ENCODE assay signal across 16 cellular contexts in the genomic region with DNA sequence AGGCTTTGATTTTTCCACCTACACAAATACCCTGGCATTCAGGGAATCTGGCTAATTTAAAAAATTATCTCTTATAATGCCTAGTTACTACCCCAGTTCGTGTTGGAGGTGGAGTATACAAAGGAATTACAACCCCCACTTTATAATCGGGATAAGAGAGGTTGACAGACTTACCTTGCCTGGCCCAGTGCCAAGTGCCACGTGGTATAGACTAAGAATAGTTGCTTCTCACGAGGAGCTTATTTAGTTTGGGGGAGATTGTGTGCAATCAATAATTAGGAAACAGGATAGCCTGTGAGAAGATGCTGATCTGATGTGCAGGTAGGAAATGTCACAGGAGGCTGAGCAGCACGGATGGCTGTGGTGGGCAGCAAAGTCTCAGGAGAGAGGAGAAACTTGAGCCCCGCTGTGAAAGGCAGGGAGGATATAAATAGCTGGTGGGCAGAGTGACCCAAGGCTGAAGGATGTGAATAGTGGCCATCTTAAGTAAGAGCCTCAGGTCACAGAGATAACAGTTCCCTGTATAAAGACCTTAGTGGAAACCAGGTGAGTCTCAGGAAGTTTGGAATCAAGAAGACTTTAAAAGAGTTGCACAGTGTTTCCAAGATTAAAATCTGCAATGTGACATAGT. TPM values are rescaled to one million over a fixed set of nuclear protein-coding genes. Genes with fewer than 3 reads are reported as not detected.
DNase-seq lines count a peak whose midpoint lies in the region; ATAC-seq and TF ChIP-seq lines count a peak whose summit lies in the region.
"Had no signal": no experiment of that assay in that cellular context is flagged by ENCODE, and none has a peak within 500 bp of the region (broad histone marks: within the 10 kb centered on the region; RNA-seq: fewer than 3 reads in every experiment).

No MANE protein-coding gene starts in this region.

- H3K36me3 Mint-ChIP-seq in MCF 10A (ENCODE audit: insufficient read depth, unreplicated experiment): no peaks in the 10 kb centered on the region
- H3K36me3 Mint-ChIP-seq in effector memory CD8-positive, alpha-beta T cell (ENCODE audit: insufficient read depth): no peaks in the 10 kb centered on the region

- H3K4me1 Mint-ChIP-seq in MCF 10A (ENCODE audit: insufficient read depth, unreplicated experiment): peaks cover 5% of the 10 kb centered on the region
- peaks cover 18 to 47% of the 10 kb centered on the region in 2 donors for H3K4me1 Mint-ChIP-seq in effector memory CD8-positive, alpha-beta T cell (ENCODE audit: low read depth in 2 of 2)

- H3K4me2 ChIP-seq in mammary epithelial cell (ENCODE audit: insufficient read depth, low read depth, low read length) (no peak overlapping the region), hepatocyte (no peak overlapping the region)

- in situ Hi-C loops in mammary epithelial cell (cut with MboI; ENCODE audit: low sequenced_read_pairs in 2 of 2): loop anchor here in 1 of 2 donors (25.0 kb wide), 1 partner anchor 125 kb away; no protein-coding TSS in a partner anchor

- H3K27ac ChIP-seq in mammary epithelial cell (ENCODE audit: insufficient read depth, low read depth, low read length): no peak overlapping the region
- no peak overlapping the region for H3K27ac ChIP-seq in hepatocyte
- H3K27ac ChIP-seq: SJSA1, upper lobe of left lung had no signal

- no peaks in the 10 kb centered on the region for H3K27me3 Mint-ChIP-seq in MCF 10A (ENCODE audit: insufficient read depth, unreplicated experiment)
- H3K27me3 Mint-ChIP-seq in effector memory CD8-positive, alpha-beta T cell: no peaks in the 10 kb centered on the region

- peaks cover 8% of the 10 kb centered on the region for H3K9me3 Mint-ChIP-seq in MCF 10A (ENCODE audit: unreplicated experiment)
- no peaks in the 10 kb centered on the region for H3K9me3 Mint-ChIP-seq in effector memory CD8-positive, alpha-beta T cell
- H3K9me3 Mint-ChIP-seq: dendritic cell treated with granulocyte-macrophage colony-stimulating factor and Interleukin-4, amounts not matched to agents 40 ng/mL and 50 ng/mL, for 4 days had no signal

- CTCF ChIA-PET in MCF 10A (lab: Yijun Ruan, JAX) (interaction anchor here (0.6 to 3.1 kb wide), 4 partner anchors 10 to 266 kb away, joined by 3 to 11 read pairs (median 4); no protein-coding TSS in a partner anchor), mammary epithelial cell (lab: Charles Lee; ENCODE audit: low non-redundant PET) (no interaction called here)

- no peak overlapping the region for H3K27ac Mint-ChIP-seq in MCF 10A (ENCODE audit: low read depth, unreplicated experiment)
- H3K27ac Mint-ChIP-seq in effector memory CD8-positive, alpha-beta T cell: no peak overlapping the region
- H3K27ac Mint-ChIP-seq: dendritic cell treated with granulocyte-macrophage colony-stimulating factor and Interleukin-4, amounts not matched to agents 40 ng/mL and 50 ng/mL, for 4 days had no signal

- TF ChIP-seq CTCF in MCF 10A (IDR thresholded peaks at IDR 0.05; ENCODE audit: unreplicated experiment): no peak
- TF ChIP-seq CTCF in mammary epithelial cell (conservative IDR thresholded peaks at IDR 0.05 in 1 of 2, IDR thresholded peaks at IDR 0.05 in 1 of 2; ENCODE audit: extremely low read depth in 1 of 2, insufficient read depth in 1 of 2, low read depth in 1 of 2, low read length in 2 of 2): no peak
- TF ChIP-seq CTCF in hepatocyte (IDR thresholded peaks at IDR 0.05; ENCODE audit: poor library complexity): no peak

- H3K36me3 ChIP-seq in mammary epithelial cell (ENCODE audit: insufficient read depth, low read length) (no peaks in the 10 kb centered on the region), hepatocyte (replicated peaks; ENCODE audit: insufficient read depth, low read depth) (no peaks in the 10 kb centered on the region)
- H3K36me3 ChIP-seq: SJSA1, upper lobe of left lung had no signal

- BruUV-seq in MCF 10A (replicated peaks; lab: Mats Ljungman, UMichigan) (no TSS peak), mammary epithelial cell (replicated peaks; lab: Mats Ljungman, UMichigan) (no TSS peak)

- H3K79me2 ChIP-seq in mammary epithelial cell (ENCODE audit: insufficient read depth, low read length): no peaks in the 10 kb centered on the region
- H3K79me2 ChIP-seq in hepatocyte: peaks cover 26% of the 10 kb centered on the region

- 40% methylated on average over 6 of the region's 6 CpGs for WGBS in mammary epithelial cell (ENCODE audit: low coverage, missing lambda C conversion rate)
- 69% methylated on average over 6 of the region's 6 CpGs for WGBS in hepatocyte (ENCODE audit: low lambda C conversion rate, missing lambda C conversion rate)

- H3K4me3 ChIP-seq in mammary epithelial cell (replicated peaks in 1 of 3; ENCODE audit: insufficient read depth in 1 of 3, low read depth in 2 of 3, low read length in 3 of 3) (no peak overlapping the region), hepatocyte (no peak overlapping the region)
- H3K4me3 ChIP-seq: SJSA1, upper lobe of left lung had no signal

- ATAC-seq in effector memory CD8-positive, alpha-beta T cell (replicated peaks): no peak
- no peak for ATAC-seq in GM21381 (IDR thresholded peaks at IDR 0.05; ENCODE audit: unreplicated experiment)

- POLR2A ChIA-PET in MCF 10A (lab: Yijun Ruan, JAX): no interaction called here

- H3K9me3 ChIP-seq in mammary epithelial cell (replicated peaks; ENCODE audit: insufficient read depth, low read length) (no peaks in the 10 kb centered on the region), hepatocyte (ENCODE audit: low read depth) (no peaks in the 10 kb centered on the region)
- H3K9me3 ChIP-seq: SJSA1, upper lobe of left lung had no signal

- H4K20me1 ChIP-seq in mammary epithelial cell (ENCODE audit: insufficient read depth, low read length) (no peaks in the 10 kb centered on the region), hepatocyte (ENCODE audit: insufficient read depth, poor library complexity, severe bottlenecking) (no peaks in the 10 kb centered on the region)

- DNase-seq in DMS79 treated with DMSO at 0.1 percent for 48 hours (lab: John Stamatoyannopoulos, UW) (peak; percentile 44), DMS79 (lab: John Stamatoyannopoulos, UW) (no peak), MCF 10A (ENCODE audit: unreplicated experiment) (peak; percentile 16), mammary epithelial cell (no peak), hepatocyte (ENCODE audit: low spot score) (peak; percentile 24), hepatic stellate cell (ENCODE audit: low spot score) (no peak)
- no peak for DNase-seq in effector memory CD8-positive, alpha-beta T cell
- DNase-seq: activated CD4-positive, alpha-beta T cell treated with anti-CD3 and anti-CD28 coated beads, Interleukin-2, amount 50 U/mL, for 4 hours; activated gamma-delta T cell treated with Interleukin-2 at 50 U/mL for 16 hours; amniotic stem cell; NCI-H2081 treated with DMSO at 0.1 percent for 48 hours; T-helper 2 cell had no signal

- peaks cover 8% of the 10 kb centered on the region for H3K4me1 ChIP-seq in mammary epithelial cell (ENCODE audit: insufficient read depth, low read length)
- no peaks in the 10 kb centered on the region for H3K4me1 ChIP-seq in hepatocyte (ENCODE audit: insufficient read depth)
- H3K4me1 ChIP-seq: SJSA1 had no signal

- H3K9ac ChIP-seq in mammary epithelial cell (ENCODE audit: insufficient read depth, low read length): no peak overlapping the region

- no peak overlapping the region for H3K4me3 Mint-ChIP-seq in MCF 10A (ENCODE audit: unreplicated experiment)
- no peak overlapping the region for H3K4me3 Mint-ChIP-seq in effector memory CD8-positive, alpha-beta T cell
- H3K4me3 Mint-ChIP-seq: dendritic cell treated with granulocyte-macrophage colony-stimulating factor and Interleukin-4, amounts not matched to agents 40 ng/mL and 50 ng/mL, for 4 days had no signal

- no peak overlapping the region for H2AFZ ChIP-seq in mammary epithelial cell (ENCODE audit: low read depth, low read length)
- no peak overlapping the region for H2AFZ ChIP-seq in hepatocyte

- intact Hi-C loops in MCF 10A (cut with micrococcal nuclease) (no loop called here), mammary epithelial cell (cut with micrococcal nuclease) (loop anchor here (5.0 kb wide), 1 partner anchor 230 kb away; no protein-coding TSS in a partner anchor)

- H3K27me3 ChIP-seq in mammary epithelial cell (ENCODE audit: insufficient read depth, low read length) (no peaks in the 10 kb centered on the region), hepatocyte (no peaks in the 10 kb centered on the region)
- H3K27me3 ChIP-seq: SJSA1, upper lobe of left lung had no signal

- dilution Hi-C loops in mammary epithelial cell (cut with HindIII; ENCODE audit: low sequenced_read_pairs): no loop called here

- no peaks in the 10 kb centered on the region for H3K9me2 ChIP-seq in hepatocyte (replicated peaks; ENCODE audit: insufficient read depth)

RNA-seq across cellular contexts. Expression of a gene that starts 11.3 kb away (rescaled TPM):
- 8.1 and 10.0 TPM in 2 replicates for total RNA-seq in MCF 10A (2022)
- total RNA-seq in mammary epithelial cell: 10 to 100 TPM in 1 of 2 donors, 1 to 10 TPM in 1; 5.8 to 10.9 TPM
- 2.4 TPM for polyA plus RNA-seq in mammary epithelial cell
- polyA minus RNA-seq in mammary epithelial cell: 2.3 TPM
- 8.5 and 9.3 TPM in 2 replicates for total RNA-seq in hepatocyte
- polyA plus RNA-seq in hepatocyte: 6.7 and 8.9 TPM in 2 replicates

Comparison
In these comparisons a context has a peak if more than half of its experiments do, and no peak if none do; other contexts are left out.
1. DNase-seq: peak in DMS79 treated with DMSO at 0.1 percent for 48 hours (single experiment), MCF 10A (single experiment) and hepatocyte (single experiment); none in DMS79 (single experiment), mammary epithelial cell (single experiment), hepatic stellate cell (single experiment) and effector memory CD8-positive, alpha-beta T cell (0 of 3).